Comparison of ENCODE assay signal across 18 cellular contexts in genomic region chr15:75821946-75822345, GRCh38.
"Had no signal": no experiment of that assay in that cellular context is flagged by ENCODE, and none has a peak within 500 bp of the region (broad histone marks: within the 10 kb centered on the region; RNA-seq: fewer than 3 reads in every experiment).

No MANE protein-coding gene starts in this region.

- H3K27ac ChIP-seq: dorsolateral prefrontal cortex, epithelial cell of prostate, esophagus muscularis mucosa, gastrocnemius medialis, heart right ventricle, neutrophil, right atrium auricular region had no signal

- H3K9me3 ChIP-seq: esophagus muscularis mucosa, gastrocnemius medialis, heart right ventricle, neutrophil, right atrium auricular region had no signal

- H3K4me3 Mint-ChIP-seq: naive thymus-derived CD4-positive, alpha-beta T cell had no signal

- H3K27ac Mint-ChIP-seq: naive thymus-derived CD4-positive, alpha-beta T cell had no signal

- H3K4me3 ChIP-seq: dorsolateral prefrontal cortex, esophagus muscularis mucosa, gastrocnemius medialis, heart right ventricle, lung, right atrium auricular region had no signal

- H3K4me1 ChIP-seq: esophagus muscularis mucosa, right atrium auricular region had no signal

- H3K27me3 ChIP-seq: gastrocnemius medialis, neutrophil, right atrium auricular region had no signal

- DNase-seq: cortex of kidney; dorsolateral prefrontal cortex; effector CD8-positive, alpha-beta T cell; gastrocnemius medialis; heart right ventricle; islet precursor cell; left cardiac atrium; left ventricle myocardium superior; naive thymus-derived CD4-positive, alpha-beta T cell; small intestine; stimulated activated CD4-positive, alpha-beta T cell treated with anti-CD3 and anti-CD28 coated beads, Interleukin-12 subunit alpha, Interleukin-12 subunit beta, amount 100 ng/mL, for 4 hours; stimulated activated naive CD4-positive, alpha-beta T cell treated with Interleukin-2 at 50 U/mL for 16 hours; trophoblast cell had no signal

- H3K36me3 ChIP-seq: esophagus muscularis mucosa, gastrocnemius medialis, heart right ventricle, neutrophil, right atrium auricular region had no signal
